Comparison of ENCODE assay signal across 1 cellular context in genomic region chr9:129012893-129013448, GRCh38.
TF ChIP-seq lines count a peak whose summit lies in the region.

No MANE protein-coding gene starts in this region.

TF ChIP-seq in GM23338, 12 proteins besides CTCF, POLR2A, EP300 and RAD21 (continued from another document):
- no peak for TF ChIP-seq ZNF462 (CRISPR knock-in tag; IDR thresholded peaks at IDR 0.05)
- TF ChIP-seq STAT1 (IDR thresholded peaks at IDR 0.05; ENCODE audit: unreplicated experiment), result no peak
- TF ChIP-seq EZH2phosphoT487 (IDR thresholded peaks at IDR 0.05; ENCODE audit: unreplicated experiment), result no peak
- TF ChIP-seq, protein P1, sequence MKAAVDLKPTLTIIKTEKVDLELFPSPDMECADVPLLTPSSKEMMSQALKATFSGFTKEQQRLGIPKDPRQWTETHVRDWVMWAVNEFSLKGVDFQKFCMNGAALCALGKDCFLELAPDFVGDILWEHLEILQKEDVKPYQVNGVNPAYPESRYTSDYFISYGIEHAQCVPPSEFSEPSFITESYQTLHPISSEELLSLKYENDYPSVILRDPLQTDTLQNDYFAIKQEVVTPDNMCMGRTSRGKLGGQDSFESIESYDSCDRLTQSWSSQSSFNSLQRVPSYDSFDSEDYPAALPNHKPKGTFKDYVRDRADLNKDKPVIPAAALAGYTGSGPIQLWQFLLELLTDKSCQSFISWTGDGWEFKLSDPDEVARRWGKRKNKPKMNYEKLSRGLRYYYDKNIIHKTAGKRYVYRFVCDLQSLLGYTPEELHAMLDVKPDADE (IDR thresholded peaks at IDR 0.05), result no peak
